1 cellular context compared by ENCODE assay signal in the genomic region with DNA sequence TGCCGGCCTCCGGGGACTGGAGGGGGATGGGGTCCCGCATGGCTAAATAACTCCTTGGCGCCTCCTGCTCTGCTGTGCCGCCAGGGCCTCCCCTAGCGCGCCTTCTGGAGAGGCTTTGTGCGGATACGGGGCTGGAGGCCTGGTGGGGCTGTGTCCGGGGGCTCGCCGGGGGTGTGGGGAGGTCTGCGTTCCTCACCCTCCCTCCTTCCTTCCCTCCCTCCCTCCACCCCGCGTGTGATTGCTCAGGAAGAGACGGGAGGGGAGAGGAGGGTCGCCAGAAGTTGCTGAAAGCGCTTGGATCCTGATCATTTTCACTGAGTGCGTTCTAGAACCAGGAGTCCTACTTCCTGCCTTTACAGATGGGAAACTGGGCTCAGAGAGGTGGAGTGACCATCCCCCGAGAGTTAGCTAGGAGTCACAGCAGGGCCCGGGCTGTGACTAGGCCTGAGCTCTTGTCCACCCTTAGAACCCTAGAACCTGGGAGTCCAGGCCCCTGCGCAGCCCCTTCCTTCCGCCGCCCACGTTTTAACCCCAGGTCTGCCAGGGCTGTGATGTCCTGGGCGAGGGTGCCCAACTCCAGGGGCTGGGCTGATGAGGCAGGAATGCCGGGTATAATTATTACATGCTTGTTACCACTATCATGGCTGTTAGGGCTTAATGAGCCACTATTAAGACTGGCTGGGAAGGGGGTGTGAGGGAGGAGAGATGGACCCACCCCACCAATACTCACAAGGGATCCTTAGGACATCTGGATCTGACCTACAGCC.
TF ChIP-seq lines count a peak whose summit lies in the region.

No MANE protein-coding gene starts in this region.

TF ChIP-seq in K562, 482 proteins besides CTCF, POLR2A, EP300 and RAD21 (continued from another document and continues in another):
- TF ChIP-seq HINFP (tag; conservative IDR thresholded peaks at IDR 0.05; ENCODE audit: low read depth) (no peak), SNAPC5 (CRISPR knock-in tag; IDR thresholded peaks at IDR 0.05) (no peak), CREBBP (IDR thresholded peaks at IDR 0.05; ENCODE audit: low read depth, low read length) (no peak), ETV5 (CRISPR knock-in tag; IDR thresholded peaks at IDR 0.05; ENCODE audit: low read depth) (no peak), ZNF197 (CRISPR knock-in tag; IDR thresholded peaks at IDR 0.05; ENCODE audit: low read depth) (no peak; the same call in 1 of the 2 replicates), ZNF592 (IDR thresholded peaks at IDR 0.05) (0 out of 2 replicates have a peak, but pooled peaks have one; percentile 88), BRCA1 (IDR thresholded peaks at IDR 0.05) (no peak), BRCA1 (CRISPR knock-in tag; IDR thresholded peaks at IDR 0.05) (no peak), CSDE1 (IDR thresholded peaks at IDR 0.05) (no peak), CBX1 (IDR thresholded peaks at IDR 0.05; ENCODE audit: low read depth) (peak; percentile 74; the same call in 1 of the 2 replicates), MEF2D (tag; conservative IDR thresholded peaks at IDR 0.05; ENCODE audit: low read depth) (0 out of 2 replicates have a peak, but pooled peaks have one; percentile 21), ZC3H11A (IDR thresholded peaks at IDR 0.05; ENCODE audit: low read depth, low read length) (no peak), CREB3 (tag; conservative IDR thresholded peaks at IDR 0.05; ENCODE audit: low read depth) (peak; percentile 35; the same call in 1 of the 2 replicates), SUPT5H (IDR thresholded peaks at IDR 0.05) (peak; percentile 83), MTF1 (CRISPR knock-in tag; IDR thresholded peaks at IDR 0.05; ENCODE audit: borderline replicate concordance) (no peak), GTF2E2 (tag; IDR thresholded peaks at IDR 0.05) (peak; percentile 76; the same call in 1 of the 2 replicates), TRIM25 (IDR thresholded peaks at IDR 0.05; ENCODE audit: borderline replicate concordance) (no peak), ASH1L (IDR thresholded peaks at IDR 0.05; ENCODE audit: borderline replicate concordance, low read depth, partially characterized antibody) (no peak), EP400 (IDR thresholded peaks at IDR 0.05) (peak; percentile 64), PURB (CRISPR knock-in tag; IDR thresholded peaks at IDR 0.05; ENCODE audit: low read depth) (no peak), RBBP5 (IDR thresholded peaks at IDR 0.05; ENCODE audit: borderline replicate concordance, insufficient read depth, low read length, poor library complexity, severe bottlenecking) (no peak), CBFB (CRISPR knock-in tag; IDR thresholded peaks at IDR 0.05) (no peak), CBX5 (IDR thresholded peaks at IDR 0.05; ENCODE audit: borderline replicate concordance, low read depth) (no peak), GABPB2 (CRISPR knock-in tag; conservative IDR thresholded peaks at IDR 0.05) (no peak), NR3C1 (CRISPR knock-in tag; IDR thresholded peaks at IDR 0.05) (no peak), ZBTB7A (IDR thresholded peaks at IDR 0.05; ENCODE audit: borderline replicate concordance, control insufficient read depth, low read depth, low read length) (peak; percentile 95), SMARCE1 (IDR thresholded peaks at IDR 0.05) (0 out of 2 replicates have a peak, but pooled peaks have one; percentile 54), ETS2 (tag; IDR thresholded peaks at IDR 0.05; ENCODE audit: borderline replicate concordance, poor library complexity, severe bottlenecking) (no peak), ZKSCAN3 (CRISPR knock-in tag; IDR thresholded peaks at IDR 0.05) (no peak), ATF7 (IDR thresholded peaks at IDR 0.05) (0 out of 2 replicates have a peak, but pooled peaks have one; percentile 10), RB1 (IDR thresholded peaks at IDR 0.05; ENCODE audit: low read depth) (no peak)
- TF ChIP-seq, protein P1, sequence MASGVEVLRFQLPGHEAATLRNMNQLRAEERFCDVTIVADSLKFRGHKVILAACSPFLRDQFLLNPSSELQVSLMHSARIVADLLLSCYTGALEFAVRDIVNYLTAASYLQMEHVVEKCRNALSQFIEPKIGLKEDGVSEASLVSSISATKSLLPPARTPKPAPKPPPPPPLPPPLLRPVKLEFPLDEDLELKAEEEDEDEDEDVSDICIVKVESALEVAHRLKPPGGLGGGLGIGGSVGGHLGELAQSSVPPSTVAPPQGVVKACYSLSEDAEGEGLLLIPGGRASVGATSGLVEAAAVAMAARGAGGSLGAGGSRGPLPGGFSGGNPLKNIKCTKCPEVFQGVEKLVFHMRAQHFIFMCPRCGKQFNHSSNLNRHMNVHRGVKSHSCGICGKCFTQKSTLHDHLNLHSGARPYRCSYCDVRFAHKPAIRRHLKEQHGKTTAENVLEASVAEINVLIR (CRISPR knock-in tag; IDR thresholded peaks at IDR 0.05): no peak
- TF ChIP-seq, protein P2, sequence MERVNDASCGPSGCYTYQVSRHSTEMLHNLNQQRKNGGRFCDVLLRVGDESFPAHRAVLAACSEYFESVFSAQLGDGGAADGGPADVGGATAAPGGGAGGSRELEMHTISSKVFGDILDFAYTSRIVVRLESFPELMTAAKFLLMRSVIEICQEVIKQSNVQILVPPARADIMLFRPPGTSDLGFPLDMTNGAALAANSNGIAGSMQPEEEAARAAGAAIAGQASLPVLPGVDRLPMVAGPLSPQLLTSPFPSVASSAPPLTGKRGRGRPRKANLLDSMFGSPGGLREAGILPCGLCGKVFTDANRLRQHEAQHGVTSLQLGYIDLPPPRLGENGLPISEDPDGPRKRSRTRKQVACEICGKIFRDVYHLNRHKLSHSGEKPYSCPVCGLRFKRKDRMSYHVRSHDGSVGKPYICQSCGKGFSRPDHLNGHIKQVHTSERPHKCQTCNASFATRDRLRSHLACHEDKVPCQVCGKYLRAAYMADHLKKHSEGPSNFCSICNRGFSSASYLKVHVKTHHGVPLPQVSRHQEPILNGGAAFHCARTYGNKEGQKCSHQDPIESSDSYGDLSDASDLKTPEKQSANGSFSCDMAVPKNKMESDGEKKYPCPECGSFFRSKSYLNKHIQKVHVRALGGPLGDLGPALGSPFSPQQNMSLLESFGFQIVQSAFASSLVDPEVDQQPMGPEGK (CRISPR knock-in tag; IDR thresholded peaks at IDR 0.05; ENCODE audit: borderline replicate concordance): no peak
- TF ChIP-seq, protein P3, sequence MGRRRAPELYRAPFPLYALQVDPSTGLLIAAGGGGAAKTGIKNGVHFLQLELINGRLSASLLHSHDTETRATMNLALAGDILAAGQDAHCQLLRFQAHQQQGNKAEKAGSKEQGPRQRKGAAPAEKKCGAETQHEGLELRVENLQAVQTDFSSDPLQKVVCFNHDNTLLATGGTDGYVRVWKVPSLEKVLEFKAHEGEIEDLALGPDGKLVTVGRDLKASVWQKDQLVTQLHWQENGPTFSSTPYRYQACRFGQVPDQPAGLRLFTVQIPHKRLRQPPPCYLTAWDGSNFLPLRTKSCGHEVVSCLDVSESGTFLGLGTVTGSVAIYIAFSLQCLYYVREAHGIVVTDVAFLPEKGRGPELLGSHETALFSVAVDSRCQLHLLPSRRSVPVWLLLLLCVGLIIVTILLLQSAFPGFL (CRISPR knock-in tag; IDR thresholded peaks at IDR 0.05): no peak
- TF ChIP-seq, protein P4, sequence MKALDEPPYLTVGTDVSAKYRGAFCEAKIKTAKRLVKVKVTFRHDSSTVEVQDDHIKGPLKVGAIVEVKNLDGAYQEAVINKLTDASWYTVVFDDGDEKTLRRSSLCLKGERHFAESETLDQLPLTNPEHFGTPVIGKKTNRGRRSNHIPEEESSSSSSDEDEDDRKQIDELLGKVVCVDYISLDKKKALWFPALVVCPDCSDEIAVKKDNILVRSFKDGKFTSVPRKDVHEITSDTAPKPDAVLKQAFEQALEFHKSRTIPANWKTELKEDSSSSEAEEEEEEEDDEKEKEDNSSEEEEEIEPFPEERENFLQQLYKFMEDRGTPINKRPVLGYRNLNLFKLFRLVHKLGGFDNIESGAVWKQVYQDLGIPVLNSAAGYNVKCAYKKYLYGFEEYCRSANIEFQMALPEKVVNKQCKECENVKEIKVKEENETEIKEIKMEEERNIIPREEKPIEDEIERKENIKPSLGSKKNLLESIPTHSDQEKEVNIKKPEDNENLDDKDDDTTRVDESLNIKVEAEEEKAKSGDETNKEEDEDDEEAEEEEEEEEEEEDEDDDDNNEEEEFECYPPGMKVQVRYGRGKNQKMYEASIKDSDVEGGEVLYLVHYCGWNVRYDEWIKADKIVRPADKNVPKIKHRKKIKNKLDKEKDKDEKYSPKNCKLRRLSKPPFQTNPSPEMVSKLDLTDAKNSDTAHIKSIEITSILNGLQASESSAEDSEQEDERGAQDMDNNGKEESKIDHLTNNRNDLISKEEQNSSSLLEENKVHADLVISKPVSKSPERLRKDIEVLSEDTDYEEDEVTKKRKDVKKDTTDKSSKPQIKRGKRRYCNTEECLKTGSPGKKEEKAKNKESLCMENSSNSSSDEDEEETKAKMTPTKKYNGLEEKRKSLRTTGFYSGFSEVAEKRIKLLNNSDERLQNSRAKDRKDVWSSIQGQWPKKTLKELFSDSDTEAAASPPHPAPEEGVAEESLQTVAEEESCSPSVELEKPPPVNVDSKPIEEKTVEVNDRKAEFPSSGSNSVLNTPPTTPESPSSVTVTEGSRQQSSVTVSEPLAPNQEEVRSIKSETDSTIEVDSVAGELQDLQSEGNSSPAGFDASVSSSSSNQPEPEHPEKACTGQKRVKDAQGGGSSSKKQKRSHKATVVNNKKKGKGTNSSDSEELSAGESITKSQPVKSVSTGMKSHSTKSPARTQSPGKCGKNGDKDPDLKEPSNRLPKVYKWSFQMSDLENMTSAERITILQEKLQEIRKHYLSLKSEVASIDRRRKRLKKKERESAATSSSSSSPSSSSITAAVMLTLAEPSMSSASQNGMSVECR (CRISPR knock-in tag; IDR thresholded peaks at IDR 0.05): no peak; the same call in 1 of the 2 replicates
